ENCODE assay signal across 11 cellular contexts in genomic region chr1:75136158-75136815, GRCh38. TPM values are rescaled to one million over a fixed set of nuclear protein-coding genes. Genes with fewer than 3 reads are reported as not detected.
A peak's percentile ranks its signal among the peaks of the same experiment; 100 is the strongest.
DNase-seq lines count a peak whose midpoint lies in the region; ATAC-seq, FAIRE-seq and TF ChIP-seq lines count a peak whose summit lies in the region.
"Had no signal": no experiment of that assay in that cellular context is flagged by ENCODE, and none has a peak within 500 bp of the region (broad histone marks: within the 10 kb centered on the region; RNA-seq: fewer than 3 reads in every experiment).

No MANE protein-coding gene starts in this region.

- H3K36me3 ChIP-seq in GM23248 (ENCODE audit: low read depth) (no peaks in the 10 kb centered on the region), esophagus muscularis mucosa (no peaks in the 10 kb centered on the region), pancreas (no peaks in the 10 kb centered on the region)
- H3K36me3 ChIP-seq in CD4-positive, alpha-beta memory T cell (ENCODE audit: insufficient read depth, low read length), result no peaks in the 10 kb centered on the region

- DNase-seq in GM23248 (peak; percentile 28), NCI-H510A treated with DMSO at 0.1 percent for 48 hours (lab: John Stamatoyannopoulos, UW) (peak; percentile 65), esophagus muscularis mucosa (ENCODE audit: extremely low spot score) (no peak), pancreas (peak in 2 of 6 donors; percentile 68 to 71), NCI-H226 (no peak)
- DNase-seq in activated T-cell treated with anti-CD3 and anti-CD28 coated beads, Interleukin-2, amount 50 U/mL, for 24 hours, result no peak
- no peak for DNase-seq in CD4-positive, alpha-beta memory T cell
- DNase-seq: effector CD8-positive, alpha-beta T cell had no signal

- H3K4me3 ChIP-seq in GM23248, result no peak overlapping the region
- H3K4me3 ChIP-seq in esophagus muscularis mucosa, result peak overlapping the region; percentile 35 to 48 (median 41)
- H3K4me3 ChIP-seq in pancreas, result peak overlapping the region in 2 of 4 donors; percentile 17 to 38
- no peak overlapping the region for H3K4me3 ChIP-seq in CD4-positive, alpha-beta memory T cell (ENCODE audit: low read length in 2 of 2)

- no peak overlapping the region for H3K4me3 Mint-ChIP-seq in activated T-cell treated with anti-CD3 and anti-CD28 coated beads, Interleukin-2, amount 50 U/mL, for 24 hours
- H3K4me3 Mint-ChIP-seq in CD4-positive, alpha-beta memory T cell, result peak overlapping the region in 4 of 8 donors; percentile 20 to 43 (median 26)

- H3K9ac ChIP-seq in GM23248, result no peak overlapping the region

- TF ChIP-seq POLR2A in esophagus muscularis mucosa (IDR thresholded peaks at IDR 0.05; ENCODE audit: low read depth), result no peak

- H3K36me3 Mint-ChIP-seq in activated T-cell treated with anti-CD3 and anti-CD28 coated beads, Interleukin-2, amount 50 U/mL, for 24 hours (ENCODE audit: low read depth), result no peaks in the 10 kb centered on the region
- no peaks in the 10 kb centered on the region for H3K36me3 Mint-ChIP-seq in CD4-positive, alpha-beta memory T cell

- intact Hi-C loops in esophagus muscularis mucosa (cut with DNase I), result no loop called here
- intact Hi-C loops in pancreas (cut with DNase I), result no loop called here
- intact Hi-C loops in CD4-positive, alpha-beta memory T cell (cut with micrococcal nuclease), result no loop called here

- H3K4me1 Mint-ChIP-seq in activated T-cell treated with anti-CD3 and anti-CD28 coated beads, Interleukin-2, amount 50 U/mL, for 24 hours (ENCODE audit: low read depth), result peaks cover 18% of the 10 kb centered on the region
- H3K4me1 Mint-ChIP-seq in CD4-positive, alpha-beta memory T cell, result peaks cover 3 to 17% (median 8%) of the 10 kb centered on the region in 4 donors

- ATAC-seq in pancreas (peak; percentile 38 to 69 (median 66)), GM19351 (IDR thresholded peaks at IDR 0.05; ENCODE audit: unreplicated experiment) (no peak)
- ATAC-seq: Panc1 had no signal

- H3K9me3 Mint-ChIP-seq in activated T-cell treated with anti-CD3 and anti-CD28 coated beads, Interleukin-2, amount 50 U/mL, for 24 hours, result peaks cover 2% of the 10 kb centered on the region
- H3K9me3 Mint-ChIP-seq in CD4-positive, alpha-beta memory T cell, result peaks cover 0 to 24% (median 14%) of the 10 kb centered on the region in 8 donors

- in situ Hi-C loops in GM23248 (cut with MboI), result no loop called here

- H2AFZ ChIP-seq in GM23248, result no peak overlapping the region

- 3 to 4% methylated on average over 53 to 61 of the region's 64 CpGs for WGBS in GM23248 (ENCODE audit: low coverage in 1 of 2, low lambda C conversion rate in 2 of 2, missing lambda C conversion rate in 2 of 2), 2 experiments
- 1% methylated on average over 23 of the region's 64 CpGs for WGBS in esophagus muscularis mucosa
- WGBS in pancreas, 2 donors, result 2 to 3% methylated on average over 55 to 64 of the region's 64 CpGs

- H3K4me1 ChIP-seq in GM23248 (ENCODE audit: insufficient read depth) (no peaks in the 10 kb centered on the region), esophagus muscularis mucosa (peaks cover 14 to 39% (median 29%) of the 10 kb centered on the region in 4 donors), pancreas (peaks cover 0 to 12% (median 6%) of the 10 kb centered on the region in 3 donors)
- H3K4me1 ChIP-seq in CD4-positive, alpha-beta memory T cell (ENCODE audit: insufficient read depth, low read length), result no peaks in the 10 kb centered on the region

- FAIRE-seq in pancreas (lab: Jason Lieb, UNC), result no peak

- H3F3A ChIP-seq in GM23248 (ENCODE audit: insufficient read depth), result no peaks in the 10 kb centered on the region

- H3K27ac Mint-ChIP-seq in activated T-cell treated with anti-CD3 and anti-CD28 coated beads, Interleukin-2, amount 50 U/mL, for 24 hours, result no peak overlapping the region
- no peak overlapping the region for H3K27ac Mint-ChIP-seq in CD4-positive, alpha-beta memory T cell

- CTCF ChIA-PET in CD4-positive, alpha-beta memory T cell (lab: Charles Lee; ENCODE audit: partially characterized antibody), result no interaction called here

- no peaks in the 10 kb centered on the region for H4K20me1 ChIP-seq in GM23248 (ENCODE audit: insufficient read depth)

- no peak for TF ChIP-seq CTCF in esophagus muscularis mucosa (IDR thresholded peaks at IDR 0.05)
- no peak for TF ChIP-seq CTCF in pancreas (IDR thresholded peaks at IDR 0.05)

- H3K9me3 ChIP-seq in GM23248 (ENCODE audit: low read depth) (no peaks in the 10 kb centered on the region), esophagus muscularis mucosa (no peaks in the 10 kb centered on the region), pancreas (no peaks in the 10 kb centered on the region)
- H3K9me3 ChIP-seq in CD4-positive, alpha-beta memory T cell (ENCODE audit: control insufficient read depth in 1 of 2, low read length in 2 of 2), result no peaks in the 10 kb centered on the region

- H3K4me2 ChIP-seq in GM23248 (ENCODE audit: unreplicated experiment), result no peak overlapping the region

- no peaks in the 10 kb centered on the region for H3K79me2 ChIP-seq in GM23248 (ENCODE audit: insufficient read depth)

- no peak for TF ChIP-seq EP300 in esophagus muscularis mucosa (IDR thresholded peaks at IDR 0.05)

- H3K27ac ChIP-seq in GM23248, result no peak overlapping the region
- H3K27ac ChIP-seq in esophagus muscularis mucosa (replicated peaks in 1 of 4), result no peak overlapping the region
- no peak overlapping the region for H3K27ac ChIP-seq in pancreas
- H3K27ac ChIP-seq in CD4-positive, alpha-beta memory T cell (ENCODE audit: low read depth, low read length), result no peak overlapping the region

- peaks cover 76% of the 10 kb centered on the region for H3K27me3 Mint-ChIP-seq in activated T-cell treated with anti-CD3 and anti-CD28 coated beads, Interleukin-2, amount 50 U/mL, for 24 hours
- H3K27me3 Mint-ChIP-seq in CD4-positive, alpha-beta memory T cell, result peaks cover 52 to 53% of the 10 kb centered on the region in 2 donors

- H3K27me3 ChIP-seq in GM23248 (replicated peaks; ENCODE audit: insufficient read depth), result peaks cover 85% of the 10 kb centered on the region
- H3K27me3 ChIP-seq in esophagus muscularis mucosa, result peaks cover 0 to 93% (median 68%) of the 10 kb centered on the region in 4 donors
- peaks cover 0 to 80% (median 20%) of the 10 kb centered on the region in 4 donors for H3K27me3 ChIP-seq in pancreas
- peaks cover 34% of the 10 kb centered on the region for H3K27me3 ChIP-seq in CD4-positive, alpha-beta memory T cell (ENCODE audit: insufficient read depth, low read length)

- POLR2A ChIA-PET in CD4-positive, alpha-beta memory T cell (lab: Charles Lee; ENCODE audit: partially characterized antibody), result no interaction called here

- H3K9me2 ChIP-seq in GM23248 (ENCODE audit: insufficient read depth), result no peaks in the 10 kb centered on the region

RNA-seq across cellular contexts. Expression of gene LHX8, which starts 2.1 kb away (rescaled TPM):
- total RNA-seq in GM23248 (2014; rRNA removed; shearing (Covaris generic)), result not detected in 2 replicates
- polyA plus RNA-seq in GM23248 (2016; fragmentation: Nextera tagmentation; extraction: Ambion mirVana), result not detected in 2 replicates
- not detected for total RNA-seq in esophagus muscularis mucosa
- not detected for total RNA-seq in pancreas
- polyA plus RNA-seq in pancreas, result not detected
- total RNA-seq in CD4-positive, alpha-beta memory T cell, result not detected
- polyA plus RNA-seq in CD4-positive, alpha-beta memory T cell, result not detected
- total RNA-seq: mononuclear cell had no signal

Comparison
In these comparisons a context has a peak if more than half of its experiments do, and no peak if none do; other contexts are left out.
1. DNase-seq: peak in GM23248 (single experiment) and NCI-H510A treated with DMSO at 0.1 percent for 48 hours (single experiment); none in esophagus muscularis mucosa (single experiment), NCI-H226 (single experiment), activated T-cell treated with anti-CD3 and anti-CD28 coated beads, Interleukin-2, amount 50 U/mL, for 24 hours (single experiment) and CD4-positive, alpha-beta memory T cell (0 of 5).
2. H3K4me3 ChIP-seq: peak in esophagus muscularis mucosa (4 of 4); none in GM23248 (single experiment) and CD4-positive, alpha-beta memory T cell (0 of 2).